Comparison of ENCODE assay signal across 1 cellular context in genomic region chr1:923991-924618, GRCh38.
TF ChIP-seq lines count a peak whose summit lies in the region.

No MANE protein-coding gene starts in this region.

TF ChIP-seq in IMR-90, 13 proteins besides CTCF, POLR2A, EP300 and RAD21:
- TF ChIP-seq RFX5 (IDR thresholded peaks at IDR 0.05; ENCODE audit: low read depth, low read length): no peak
- TF ChIP-seq SMC3 (IDR thresholded peaks at IDR 0.05; ENCODE audit: low read depth, low read length): no peak
- TF ChIP-seq CHD1 (IDR thresholded peaks at IDR 0.05; ENCODE audit: low read depth, low read length): no peak
TF ChIP-seq in IMR-90: peak in this region for 0.
